Comparison of ENCODE assay signal across 29 cellular contexts in the genomic region with DNA sequence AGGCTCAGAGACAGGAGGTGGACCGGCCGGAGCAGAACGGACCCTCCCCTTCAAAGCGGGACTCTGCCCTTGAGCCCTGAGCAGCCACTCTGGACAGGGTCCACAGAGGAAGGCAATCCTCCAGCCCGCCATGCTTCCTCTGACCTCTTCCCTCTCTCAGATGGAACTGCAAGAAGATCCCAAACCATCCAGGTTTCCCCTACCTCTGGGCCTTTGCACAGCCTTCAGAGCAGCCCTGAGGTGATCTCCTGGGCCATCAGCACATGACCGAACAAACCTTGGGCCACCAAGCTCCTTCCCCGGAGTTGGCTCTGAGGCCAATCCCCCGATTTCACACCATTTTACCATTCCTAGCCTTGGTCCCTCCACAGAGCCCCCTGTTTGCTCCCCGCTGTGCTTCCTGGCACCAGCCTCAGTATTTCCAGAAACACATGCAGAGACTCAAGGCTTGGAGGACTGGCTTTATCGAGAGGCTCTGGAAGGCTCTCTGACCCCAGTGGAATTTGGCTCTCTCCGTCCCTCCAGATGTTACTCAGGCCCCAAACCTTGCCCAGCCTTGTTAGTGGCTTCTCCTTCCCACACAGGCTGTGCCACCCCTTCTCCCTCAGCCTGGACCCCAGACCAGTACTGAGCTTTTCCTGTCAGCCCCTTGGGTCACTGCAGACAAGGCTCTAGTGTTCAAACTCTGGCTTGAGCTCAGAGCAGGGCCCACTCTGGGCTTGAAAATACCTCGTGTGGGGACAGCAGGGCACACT. TPM values are rescaled to one million over a fixed set of nuclear protein-coding genes. Genes with fewer than 3 reads are reported as not detected.
"Had no signal": no experiment of that assay in that cellular context is flagged by ENCODE, and none has a peak within 500 bp of the region (broad histone marks: within the 10 kb centered on the region; RNA-seq: fewer than 3 reads in every experiment).

No MANE protein-coding gene starts in this region.

- H3K27ac ChIP-seq: SK-N-MC had no signal

- H3K27ac Mint-ChIP-seq: activated B cell treated with CpG ODN at 0.5 μM for 24 hours; activated CD4-positive, alpha-beta T cell treated with anti-CD3 and anti-CD28 coated beads, Interleukin-2, amount 10 ng/mL, durations not matched to agents 24 days and 14 days; activated naive CD4-positive, alpha-beta T cell treated with anti-CD3 and anti-CD28 coated beads, Interleukin-2, amount 50 U/mL, for 24 hours; T-cell had no signal

- H3K9me3 Mint-ChIP-seq: activated CD4-positive, alpha-beta T cell treated with anti-CD3 and anti-CD28 coated beads, Interleukin-2, amount 10 ng/mL, durations not matched to agents 24 days and 14 days; activated naive CD4-positive, alpha-beta T cell treated with anti-CD3 and anti-CD28 coated beads, Interleukin-2, amount 50 U/mL, for 24 hours had no signal

- H3K4me3 ChIP-seq: SK-N-MC had no signal

- H3K36me3 Mint-ChIP-seq: activated naive CD4-positive, alpha-beta T cell treated with anti-CD3 and anti-CD28 coated beads, Interleukin-2, amount 50 U/mL, for 24 hours; T-cell had no signal

- H3K4me1 Mint-ChIP-seq: activated B cell treated with CpG ODN at 0.5 μM for 24 hours; activated CD4-positive, alpha-beta T cell treated with anti-CD3 and anti-CD28 coated beads, Interleukin-2, amount 10 ng/mL, durations not matched to agents 24 days and 14 days; activated naive CD4-positive, alpha-beta T cell treated with anti-CD3 and anti-CD28 coated beads, Interleukin-2, amount 50 U/mL, for 24 hours had no signal

- DNase-seq: activated B cell treated with CpG ODN at 0.5 μM for 24 hours; activated CD4-positive, alpha-beta T cell treated with anti-CD3 and anti-CD28 coated beads for 1 hour; activated CD4-positive, alpha-beta T cell treated with anti-CD3 and anti-CD28 coated beads, Interleukin-2, amount 10 ng/mL, durations not matched to agents 24 days and 14 days; activated CD4-positive, alpha-beta T cell treated with anti-CD3 and anti-CD28 coated beads, Interleukin-2, amount 50 U/mL, for 48 hours; activated effector memory CD4-positive, alpha-beta T cell treated with Interleukin-2 at 50 U/mL for 16 hours; activated naive CD4-positive, alpha-beta T cell; activated T-cell treated with anti-CD3 and anti-CD28 coated beads, Interleukin-2, amount 50 U/mL, for 1 hour; aorta; central memory CD4-positive, alpha-beta T cell; KBM-7; MV-4-11; NCI-H1092 treated with DMSO at 0.1 percent for 48 hours; NCI-H1436; NCI-H1694 treated with DMSO at 0.1 percent for 48 hours; NCI-H2029 treated with DMSO at 0.1 percent for 48 hours; NCI-H345; NCI-H510A; NCI-H526 treated with DMSO at 0.1 percent for 48 hours; NK-92 treated with Interleukin-12 subunit alpha and Interleukin-12 subunit beta, amount 100 ng/mL, for 24 hours; OCI-M1; RPMI8226; T-helper 2 cell; T1000 had no signal

- H3K27me3 Mint-ChIP-seq: activated B cell treated with CpG ODN at 0.5 μM for 24 hours; activated CD4-positive, alpha-beta T cell treated with anti-CD3 and anti-CD28 coated beads, Interleukin-2, amount 10 ng/mL, durations not matched to agents 24 days and 14 days; activated naive CD4-positive, alpha-beta T cell treated with anti-CD3 and anti-CD28 coated beads, Interleukin-2, amount 50 U/mL, for 24 hours had no signal

- H3K4me3 Mint-ChIP-seq: activated B cell treated with CpG ODN at 0.5 μM for 24 hours; activated CD4-positive, alpha-beta T cell treated with anti-CD3 and anti-CD28 coated beads, Interleukin-2, amount 10 ng/mL, durations not matched to agents 24 days and 14 days; activated naive CD4-positive, alpha-beta T cell treated with anti-CD3 and anti-CD28 coated beads, Interleukin-2, amount 50 U/mL, for 24 hours; T-cell had no signal

RNA-seq across cellular contexts. Expression of gene KCNMB1, which starts 48.6 kb away (rescaled TPM):
- total RNA-seq: activated B cell treated with CpG ODN at 0.5 μM for 24 hours; activated CD4-positive, alpha-beta T cell treated with anti-CD3 and anti-CD28 coated beads, Interleukin-2, amount 10 ng/mL, durations not matched to agents 24 days and 14 days; bronchial epithelial cell; LHCN-M2; MCF 10A; T-cell had no signal
